ENCODE assay signal across 10 cellular contexts in the genomic region with DNA sequence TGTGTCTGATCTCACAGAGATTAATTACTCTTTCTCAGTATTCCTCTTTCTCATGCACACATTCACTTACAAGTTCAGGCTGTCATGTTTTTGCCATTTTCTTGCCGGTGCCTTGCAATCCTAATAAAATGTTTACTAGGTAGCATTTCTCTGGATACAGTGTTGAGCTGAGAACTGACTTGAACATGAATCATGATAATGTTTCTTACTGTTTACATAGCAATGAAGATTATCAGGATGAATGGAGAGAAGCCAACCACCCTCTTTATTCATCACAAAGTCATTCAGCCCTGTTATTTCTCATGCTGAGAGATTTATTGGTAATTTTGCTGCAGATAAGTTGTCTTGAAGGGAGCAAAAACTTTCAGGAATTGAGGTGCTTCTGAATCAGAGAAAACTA.
DNase-seq lines count a peak whose midpoint lies in the region; ATAC-seq and TF ChIP-seq lines count a peak whose summit lies in the region.
"Had no signal": no experiment of that assay in that cellular context is flagged by ENCODE, and none has a peak within 500 bp of the region (broad histone marks: within the 10 kb centered on the region; RNA-seq: fewer than 3 reads in every experiment).

No MANE protein-coding gene starts in this region.

- H3K27ac ChIP-seq in esophagus squamous epithelium: peak overlapping the region; percentile 47 to 92 (median 73)
- peak overlapping the region; percentile 30 for H3K27ac ChIP-seq in psoas muscle
- H3K27ac ChIP-seq in neural progenitor cell: no peak overlapping the region

- H3K27me3 Mint-ChIP-seq in WTC11 (ENCODE audit: low read depth) (peaks cover 4% of the 10 kb centered on the region; the same call in 1 of the 2 replicates), neural progenitor cell (ENCODE audit: insufficient read depth, low read depth) (no peaks in the 10 kb centered on the region)

- POLR2A ChIA-PET in WTC11 (lab: Charles Lee): no interaction called here

- H2AFZ ChIP-seq in neural progenitor cell (replicated peaks): no peak overlapping the region
- H2AFZ ChIP-seq: GM23338 had no signal

- no peaks in the 10 kb centered on the region for H3F3A ChIP-seq in neural progenitor cell (ENCODE audit: low read depth)

- no peaks in the 10 kb centered on the region for H3K27me3 ChIP-seq in esophagus squamous epithelium
- H3K27me3 ChIP-seq in psoas muscle (ENCODE audit: insufficient read depth in 3 of 3, low read length in 2 of 3): no peaks in the 10 kb centered on the region
- no peaks in the 10 kb centered on the region for H3K27me3 ChIP-seq in neural progenitor cell

- CTCF ChIA-PET in WTC11 (lab: Charles Lee): no interaction called here

- H3K9me3 Mint-ChIP-seq in WTC11: no peaks in the 10 kb centered on the region
- H3K9me3 Mint-ChIP-seq in neural progenitor cell: peaks cover 4% of the 10 kb centered on the region
- H3K9me3 Mint-ChIP-seq: GM23338 had no signal

- no peaks in the 10 kb centered on the region for H3K9me3 ChIP-seq in esophagus squamous epithelium
- H3K9me3 ChIP-seq in psoas muscle: no peaks in the 10 kb centered on the region
- H3K9me3 ChIP-seq in neural progenitor cell (ENCODE audit: low read depth): no peaks in the 10 kb centered on the region

- no peak overlapping the region for H3K9ac ChIP-seq in neural progenitor cell

- H4K20me1 ChIP-seq in neural progenitor cell (ENCODE audit: low read depth): no peaks in the 10 kb centered on the region

- H3K36me3 ChIP-seq in esophagus squamous epithelium (no peaks in the 10 kb centered on the region), psoas muscle (ENCODE audit: insufficient read depth in 1 of 2, low read depth in 1 of 2) (no peaks in the 10 kb centered on the region), neural progenitor cell (no peaks in the 10 kb centered on the region)

- intact Hi-C loops in esophagus squamous epithelium (cut with DNase I) (no loop called here), psoas muscle (cut with DNase I) (no loop called here)

- TF ChIP-seq CTCF in esophagus squamous epithelium (IDR thresholded peaks at IDR 0.05) (no peak), psoas muscle (IDR thresholded peaks at IDR 0.05) (no peak), WTC11 (IDR thresholded peaks at IDR 0.05) (no peak), neural progenitor cell (IDR thresholded peaks at IDR 0.05) (no peak)

- H3K4me3 ChIP-seq in esophagus squamous epithelium: no peak overlapping the region
- H3K4me3 ChIP-seq in psoas muscle: no peak overlapping the region
- H3K4me3 ChIP-seq in neural progenitor cell: no peak overlapping the region
- H3K4me3 ChIP-seq: GM23338 had no signal

- no peaks in the 10 kb centered on the region for H3K79me2 ChIP-seq in neural progenitor cell (ENCODE audit: low read depth)

- H3K4me1 Mint-ChIP-seq in WTC11 (peaks cover 47% of the 10 kb centered on the region), neural progenitor cell (peaks cover 9% of the 10 kb centered on the region)

- H3K4me1 ChIP-seq in esophagus squamous epithelium: peaks cover 31 to 78% (median 51%) of the 10 kb centered on the region in 3 donors
- H3K4me1 ChIP-seq in psoas muscle: peaks cover 54% of the 10 kb centered on the region
- no peaks in the 10 kb centered on the region for H3K4me1 ChIP-seq in neural progenitor cell

- WGBS in esophagus squamous epithelium, 2 donors: 21 to 36% methylated on average over 1 of the region's 1 CpG
- WGBS in psoas muscle, 3 donors: 8 to 21% (median 19%) methylated on average over 1 of the region's 1 CpG

- H3K4me2 ChIP-seq in neural progenitor cell: no peak overlapping the region
- H3K4me2 ChIP-seq: GM23338 had no signal

- H3K4me3 Mint-ChIP-seq in WTC11 (no peak overlapping the region), neural progenitor cell (no peak overlapping the region)
- H3K4me3 Mint-ChIP-seq: GM23338 had no signal

- H3K36me3 Mint-ChIP-seq in WTC11 (no peaks in the 10 kb centered on the region), neural progenitor cell (no peaks in the 10 kb centered on the region)

- ATAC-seq in psoas muscle (peak in 2 of 4 donors; percentile 34 to 58), WTC11 (no peak), GM21381 (IDR thresholded peaks at IDR 0.05; ENCODE audit: unreplicated experiment) (no peak)
- ATAC-seq: GM23338 had no signal

- no peak for TF ChIP-seq POLR2A in esophagus squamous epithelium (IDR thresholded peaks at IDR 0.05)

- H3K27ac Mint-ChIP-seq in WTC11 (no peak overlapping the region), neural progenitor cell (no peak overlapping the region)
- H3K27ac Mint-ChIP-seq: GM23338 had no signal

- DNase-seq in EL (peak; percentile 94), NCI-H226 (peak; percentile 96), esophagus squamous epithelium (lab: John Stamatoyannopoulos, UW) (no peak), psoas muscle (no peak), WTC11 (ENCODE audit: low spot score) (no peak), NCI-H2196 (lab: John Stamatoyannopoulos, UW; ENCODE audit: unreplicated experiment) (no peak), neural progenitor cell (ENCODE audit: low spot score) (no peak)
- DNase-seq: SHP77 treated with DMSO at 0.1 percent for 48 hours had no signal

TF ChIP-seq in WTC11, 78 proteins besides CTCF, POLR2A, EP300 and RAD21 (continues in another document):
- no peak for TF ChIP-seq GTF2I (CRISPR knock-in tag; conservative IDR thresholded peaks at IDR 0.05)
- TF ChIP-seq, protein P1, sequence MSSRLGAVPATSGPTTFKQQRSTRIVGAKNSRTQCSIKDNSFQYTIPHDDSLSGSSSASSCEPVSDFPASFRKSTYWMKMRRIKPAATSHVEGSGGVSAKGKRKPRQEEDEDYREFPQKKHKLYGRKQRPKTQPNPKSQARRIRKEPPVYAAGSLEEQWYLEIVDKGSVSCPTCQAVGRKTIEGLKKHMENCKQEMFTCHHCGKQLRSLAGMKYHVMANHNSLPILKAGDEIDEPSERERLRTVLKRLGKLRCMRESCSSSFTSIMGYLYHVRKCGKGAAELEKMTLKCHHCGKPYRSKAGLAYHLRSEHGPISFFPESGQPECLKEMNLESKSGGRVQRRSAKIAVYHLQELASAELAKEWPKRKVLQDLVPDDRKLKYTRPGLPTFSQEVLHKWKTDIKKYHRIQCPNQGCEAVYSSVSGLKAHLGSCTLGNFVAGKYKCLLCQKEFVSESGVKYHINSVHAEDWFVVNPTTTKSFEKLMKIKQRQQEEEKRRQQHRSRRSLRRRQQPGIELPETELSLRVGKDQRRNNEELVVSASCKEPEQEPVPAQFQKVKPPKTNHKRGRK (CRISPR knock-in tag; IDR thresholded peaks at IDR 0.05; ENCODE audit: borderline replicate concordance): no peak
- TF ChIP-seq TCF7 (CRISPR knock-in tag; IDR thresholded peaks at IDR 0.05; ENCODE audit: low read depth): no peak
- TF ChIP-seq, protein P2, sequence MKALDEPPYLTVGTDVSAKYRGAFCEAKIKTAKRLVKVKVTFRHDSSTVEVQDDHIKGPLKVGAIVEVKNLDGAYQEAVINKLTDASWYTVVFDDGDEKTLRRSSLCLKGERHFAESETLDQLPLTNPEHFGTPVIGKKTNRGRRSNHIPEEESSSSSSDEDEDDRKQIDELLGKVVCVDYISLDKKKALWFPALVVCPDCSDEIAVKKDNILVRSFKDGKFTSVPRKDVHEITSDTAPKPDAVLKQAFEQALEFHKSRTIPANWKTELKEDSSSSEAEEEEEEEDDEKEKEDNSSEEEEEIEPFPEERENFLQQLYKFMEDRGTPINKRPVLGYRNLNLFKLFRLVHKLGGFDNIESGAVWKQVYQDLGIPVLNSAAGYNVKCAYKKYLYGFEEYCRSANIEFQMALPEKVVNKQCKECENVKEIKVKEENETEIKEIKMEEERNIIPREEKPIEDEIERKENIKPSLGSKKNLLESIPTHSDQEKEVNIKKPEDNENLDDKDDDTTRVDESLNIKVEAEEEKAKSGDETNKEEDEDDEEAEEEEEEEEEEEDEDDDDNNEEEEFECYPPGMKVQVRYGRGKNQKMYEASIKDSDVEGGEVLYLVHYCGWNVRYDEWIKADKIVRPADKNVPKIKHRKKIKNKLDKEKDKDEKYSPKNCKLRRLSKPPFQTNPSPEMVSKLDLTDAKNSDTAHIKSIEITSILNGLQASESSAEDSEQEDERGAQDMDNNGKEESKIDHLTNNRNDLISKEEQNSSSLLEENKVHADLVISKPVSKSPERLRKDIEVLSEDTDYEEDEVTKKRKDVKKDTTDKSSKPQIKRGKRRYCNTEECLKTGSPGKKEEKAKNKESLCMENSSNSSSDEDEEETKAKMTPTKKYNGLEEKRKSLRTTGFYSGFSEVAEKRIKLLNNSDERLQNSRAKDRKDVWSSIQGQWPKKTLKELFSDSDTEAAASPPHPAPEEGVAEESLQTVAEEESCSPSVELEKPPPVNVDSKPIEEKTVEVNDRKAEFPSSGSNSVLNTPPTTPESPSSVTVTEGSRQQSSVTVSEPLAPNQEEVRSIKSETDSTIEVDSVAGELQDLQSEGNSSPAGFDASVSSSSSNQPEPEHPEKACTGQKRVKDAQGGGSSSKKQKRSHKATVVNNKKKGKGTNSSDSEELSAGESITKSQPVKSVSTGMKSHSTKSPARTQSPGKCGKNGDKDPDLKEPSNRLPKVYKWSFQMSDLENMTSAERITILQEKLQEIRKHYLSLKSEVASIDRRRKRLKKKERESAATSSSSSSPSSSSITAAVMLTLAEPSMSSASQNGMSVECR (CRISPR knock-in tag; IDR thresholded peaks at IDR 0.05; ENCODE audit: borderline replicate concordance): no peak
- TF ChIP-seq, protein P3, sequence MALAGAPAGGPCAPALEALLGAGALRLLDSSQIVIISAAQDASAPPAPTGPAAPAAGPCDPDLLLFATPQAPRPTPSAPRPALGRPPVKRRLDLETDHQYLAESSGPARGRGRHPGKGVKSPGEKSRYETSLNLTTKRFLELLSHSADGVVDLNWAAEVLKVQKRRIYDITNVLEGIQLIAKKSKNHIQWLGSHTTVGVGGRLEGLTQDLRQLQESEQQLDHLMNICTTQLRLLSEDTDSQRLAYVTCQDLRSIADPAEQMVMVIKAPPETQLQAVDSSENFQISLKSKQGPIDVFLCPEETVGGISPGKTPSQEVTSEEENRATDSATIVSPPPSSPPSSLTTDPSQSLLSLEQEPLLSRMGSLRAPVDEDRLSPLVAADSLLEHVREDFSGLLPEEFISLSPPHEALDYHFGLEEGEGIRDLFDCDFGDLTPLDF (CRISPR knock-in tag; IDR thresholded peaks at IDR 0.05): no peak
- no peak for TF ChIP-seq MYBL2 (CRISPR knock-in tag; IDR thresholded peaks at IDR 0.05)
- TF ChIP-seq GABPB1 (CRISPR knock-in tag; IDR thresholded peaks at IDR 0.05): no peak
- no peak for TF ChIP-seq ZNF317 (CRISPR knock-in tag; IDR thresholded peaks at IDR 0.05; ENCODE audit: borderline replicate concordance, low read depth)

Comparison
In these comparisons a context has a peak if more than half of its experiments do, and no peak if none do; other contexts are left out.
1. DNase-seq: peak in EL (single experiment) and NCI-H226 (single experiment); none in esophagus squamous epithelium (single experiment), psoas muscle (0 of 2), WTC11 (single experiment), NCI-H2196 (single experiment) and neural progenitor cell (single experiment).